In the genomic region with DNA sequence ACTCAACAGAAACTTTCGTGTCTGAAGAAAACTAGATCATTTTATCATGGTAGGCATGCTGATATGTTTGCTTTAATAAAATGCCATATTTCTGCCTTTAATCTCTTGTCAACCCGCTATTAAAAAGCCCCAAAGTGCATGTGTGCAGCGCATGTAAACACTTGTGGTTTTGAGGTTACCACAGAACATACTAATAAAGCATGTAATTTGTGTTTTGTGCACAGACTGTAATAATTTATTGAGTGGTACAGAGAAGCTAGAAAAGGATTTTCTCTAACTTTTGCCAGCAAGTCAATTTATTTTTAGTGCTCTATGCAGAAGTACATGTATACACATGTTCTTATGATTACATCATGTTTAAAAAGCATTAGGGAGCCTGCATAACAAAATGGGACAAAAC, we compare ENCODE assay signal across 16 cellular contexts.
DNase-seq lines count a peak whose midpoint lies in the region; ATAC-seq and TF ChIP-seq lines count a peak whose summit lies in the region.
"Had no signal": no experiment of that assay in that cellular context is flagged by ENCODE, and none has a peak within 500 bp of the region (broad histone marks: within the 10 kb centered on the region; RNA-seq: fewer than 3 reads in every experiment).

No MANE protein-coding gene starts in this region.

- H3K9me3 ChIP-seq in hepatocyte (ENCODE audit: low read depth) (no peaks in the 10 kb centered on the region), H9 (ENCODE audit: control insufficient read depth, low read depth, low read length) (no peaks in the 10 kb centered on the region)
- H3K9me3 ChIP-seq: BE2C, HAP-1 had no signal

- 56% methylated on average over 3 of the region's 3 CpGs for WGBS in hepatocyte (ENCODE audit: low lambda C conversion rate, missing lambda C conversion rate)
- WGBS in lower leg skin, 2 donors: 18 to 25% methylated on average over 3 of the region's 3 CpGs
- WGBS in H9 (ENCODE audit: extremely low coverage, insufficient read length, low lambda C conversion rate): no CpG with 5 or more reads among the region's 3 CpGs

- ATAC-seq in HG03521 (IDR thresholded peaks at IDR 0.05; ENCODE audit: unreplicated experiment): no peak
- ATAC-seq: K562 had no signal

- H2BK15ac ChIP-seq in H9 (ENCODE audit: low read depth, low read length): no peak overlapping the region

- H3K18ac ChIP-seq in H9 (ENCODE audit: insufficient read length, low read depth, low read length): no peak overlapping the region

- intact Hi-C loops in lower leg skin (cut with DNase I; ENCODE audit: low total_unique reads): no loop called here
- intact Hi-C loops in cardiac septum (cut with DNase I): no loop called here

- no peaks in the 10 kb centered on the region for H3K9me2 ChIP-seq in hepatocyte (replicated peaks; ENCODE audit: insufficient read depth)

- no peak overlapping the region for H4K91ac ChIP-seq in H9 (ENCODE audit: insufficient read length, low read depth, low read length)

- no peak for TF ChIP-seq POLR2A in lower leg skin (IDR thresholded peaks at IDR 0.05)

- DNase-seq in EL (peak; percentile 6), SW480 (ENCODE audit: low spot score) (peak; percentile 4), hepatocyte (ENCODE audit: low spot score) (peak; percentile 5), lower leg skin (ENCODE audit: low spot score in 2 of 2) (no peak), H9 (no peak), cardiac septum (ENCODE audit: low spot score) (no peak)
- DNase-seq: ACHN; BE2C; CD4-positive, alpha-beta T cell; GDM1; GOT3; IMR-90 had no signal

- no peak overlapping the region for H3T11ph ChIP-seq in H9 (ENCODE audit: low read length)

- H3K4me2 ChIP-seq in hepatocyte: no peak overlapping the region
- H3K4me2 ChIP-seq in H9 (ENCODE audit: insufficient read depth, insufficient read length, low read length): no peak overlapping the region

- H2BK120ac ChIP-seq in H9 (ENCODE audit: low read depth, low read length, poor library complexity, severe bottlenecking): no peak overlapping the region

- H3K36me3 Mint-ChIP-seq in H9 (ENCODE audit: insufficient read depth in 1 of 3, low read depth in 3 of 3): no peaks in the 10 kb centered on the region

- no peak overlapping the region for H3K27ac ChIP-seq in hepatocyte
- no peak overlapping the region for H3K27ac ChIP-seq in H9 (ENCODE audit: insufficient read length, low read depth, low read length)
- H3K27ac ChIP-seq: C4-2B had no signal

- H3K4me3 ChIP-seq in hepatocyte (no peak overlapping the region), lower leg skin (ENCODE audit: low read depth, poor library complexity, severe bottlenecking) (no peak overlapping the region)
- H3K4me3 ChIP-seq: HAP-1, K562 had no signal

- H3K14ac ChIP-seq in H9 (ENCODE audit: insufficient read depth, low read length): no peak overlapping the region

- H3K4ac ChIP-seq in H9 (ENCODE audit: low read depth, low read length): no peak overlapping the region

- H3K23me2 ChIP-seq in H9 (ENCODE audit: insufficient read length, low read depth, low read length, poor library complexity, severe bottlenecking): no peaks in the 10 kb centered on the region

- peaks cover 2% of the 10 kb centered on the region; the same call in 1 of the 2 replicates for H3K27me3 Mint-ChIP-seq in H9 (ENCODE audit: low read depth)
- H3K27me3 Mint-ChIP-seq: CD4-positive, alpha-beta T cell had no signal

- H2BK12ac ChIP-seq in H9 (ENCODE audit: insufficient read length, low read depth, low read length): no peak overlapping the region

- H3K36me3 ChIP-seq in hepatocyte (replicated peaks; ENCODE audit: insufficient read depth, low read depth): no peaks in the 10 kb centered on the region
- H3K36me3 ChIP-seq: BE2C, HAP-1 had no signal

- H2BK20ac ChIP-seq in H9 (ENCODE audit: low read depth, low read length, poor library complexity, severe bottlenecking): no peak overlapping the region

- H3K23ac ChIP-seq in H9 (ENCODE audit: insufficient read length, low read depth, low read length): no peak overlapping the region

- H3K56ac ChIP-seq in H9 (ENCODE audit: insufficient read length, low read depth, low read length): no peak overlapping the region

- no peaks in the 10 kb centered on the region for H3K79me2 ChIP-seq in hepatocyte
- no peaks in the 10 kb centered on the region for H3K79me2 ChIP-seq in H9 (ENCODE audit: insufficient read depth, low read length)

- H3K79me1 ChIP-seq in H9 (ENCODE audit: insufficient read depth, low read depth, low read length, poor library complexity, severe bottlenecking): no peaks in the 10 kb centered on the region

- H2AFZ ChIP-seq in hepatocyte (no peak overlapping the region), H9 (ENCODE audit: low read length) (no peak overlapping the region)

- H3K9me3 Mint-ChIP-seq in H9: no peaks in the 10 kb centered on the region

- H3K4me1 Mint-ChIP-seq in H9: peaks cover 0 to 4% of the 10 kb centered on the region in 2 experiments; a peak in 1 of 4 replicates

- no peak overlapping the region for H2AK5ac ChIP-seq in H9 (ENCODE audit: insufficient read length, low read length)

- H4K5ac ChIP-seq in H9 (ENCODE audit: insufficient read length, low read depth, low read length): no peak overlapping the region

- no peak overlapping the region for H2BK5ac ChIP-seq in H9 (ENCODE audit: insufficient read length, low read length)

- H3K4me3 Mint-ChIP-seq in H9: no peak overlapping the region
- H3K4me3 Mint-ChIP-seq: CD4-positive, alpha-beta T cell had no signal

- no peak for TF ChIP-seq CTCF in hepatocyte (IDR thresholded peaks at IDR 0.05; ENCODE audit: poor library complexity)
- TF ChIP-seq CTCF in lower leg skin (IDR thresholded peaks at IDR 0.05): no peak
- no peak for TF ChIP-seq CTCF in H9 (conservative IDR thresholded peaks at IDR 0.05)

- no peak overlapping the region for H3K9ac ChIP-seq in H9 (ENCODE audit: extremely low read depth, insufficient read length, low read length)

- no peak overlapping the region for H4K8ac ChIP-seq in H9 (replicated peaks; ENCODE audit: insufficient read length, low read depth, low read length)

- no peak overlapping the region for H3K27ac Mint-ChIP-seq in H9
- H3K27ac Mint-ChIP-seq: CD4-positive, alpha-beta T cell had no signal

- no peaks in the 10 kb centered on the region for H4K20me1 ChIP-seq in hepatocyte (ENCODE audit: insufficient read depth, poor library complexity, severe bottlenecking)
- no peaks in the 10 kb centered on the region for H4K20me1 ChIP-seq in H9 (ENCODE audit: control insufficient read depth, insufficient read depth, insufficient read length)

- H3K27me3 ChIP-seq in hepatocyte (no peaks in the 10 kb centered on the region), H9 (ENCODE audit: insufficient read depth, low read length) (no peaks in the 10 kb centered on the region)
- H3K27me3 ChIP-seq: BE2C had no signal

- H3K4me1 ChIP-seq in hepatocyte (ENCODE audit: insufficient read depth): no peaks in the 10 kb centered on the region
- H3K4me1 ChIP-seq in H9 (ENCODE audit: insufficient read depth, low read length): no peaks in the 10 kb centered on the region
- H3K4me1 ChIP-seq: BE2C, HAP-1 had no signal

Comparison
In these comparisons a context has a peak if more than half of its experiments do, and no peak if none do; other contexts are left out.
1. DNase-seq: peak in EL (single experiment), SW480 (single experiment) and hepatocyte (single experiment); none in lower leg skin (0 of 2), H9 (single experiment) and cardiac septum (single experiment).